ENCODE assay signal across 8 cellular contexts in the genomic region with DNA sequence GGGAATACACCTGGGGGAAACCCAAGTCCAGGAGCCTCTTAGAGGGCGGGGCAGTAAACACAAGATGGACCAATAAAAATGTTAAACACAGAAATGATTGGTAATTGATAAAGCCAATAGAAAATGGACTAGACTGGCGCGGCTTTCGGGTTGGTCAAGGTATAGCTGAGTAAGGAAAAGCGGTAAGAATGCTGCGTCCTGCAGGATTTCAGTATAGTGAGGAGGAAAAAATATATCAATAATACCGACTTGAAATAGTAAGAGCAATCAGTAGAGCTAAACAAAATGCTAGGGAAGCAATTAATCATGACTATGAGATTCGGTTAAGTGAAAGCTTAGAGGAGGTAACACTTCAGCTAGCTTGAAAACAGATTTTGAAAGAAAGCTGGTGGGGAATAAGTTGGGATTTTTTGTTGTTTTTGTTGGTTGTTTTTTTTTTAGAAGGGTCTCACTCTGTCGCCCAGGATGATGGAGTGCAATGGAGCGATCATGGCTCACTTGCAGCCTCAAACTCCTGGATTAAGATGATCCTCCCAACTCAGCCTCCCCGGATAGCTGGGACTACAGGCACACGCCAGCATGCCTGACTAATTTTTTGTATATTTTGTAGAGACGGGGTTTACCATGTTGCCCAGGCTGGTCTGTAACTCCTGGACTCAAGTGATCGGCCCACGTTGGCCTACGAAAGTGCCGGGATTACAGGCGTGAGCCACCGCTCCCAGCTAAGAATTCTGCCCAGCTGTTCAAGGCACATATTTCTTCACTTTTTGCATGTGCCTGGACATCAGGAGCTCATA. TPM values are rescaled to one million over a fixed set of nuclear protein-coding genes. Genes with fewer than 3 reads are reported as not detected.
A peak's percentile ranks its signal among the peaks of the same experiment; 100 is the strongest.
DNase-seq lines count a peak whose midpoint lies in the region; ATAC-seq and TF ChIP-seq lines count a peak whose summit lies in the region.

No MANE protein-coding gene starts in this region.

- H3K4me3 Mint-ChIP-seq in Calu3 (ENCODE audit: low read depth, unreplicated experiment), result no peak overlapping the region

- no peaks in the 10 kb centered on the region for H3K4me1 Mint-ChIP-seq in Calu3 (ENCODE audit: low read depth, unreplicated experiment)

- no peaks in the 10 kb centered on the region for H4K20me1 ChIP-seq in BLaER1

- no peaks in the 10 kb centered on the region for H3K36me3 ChIP-seq in BLaER1
- no peaks in the 10 kb centered on the region for H3K36me3 ChIP-seq in esophagus squamous epithelium
- H3K36me3 ChIP-seq in trophoblast cell (ENCODE audit: control insufficient read depth in 1 of 2, insufficient read depth in 2 of 2, low read length in 2 of 2), result no peaks in the 10 kb centered on the region

- peaks cover 16% of the 10 kb centered on the region for H3K4me1 ChIP-seq in BLaER1
- peaks cover 0 to 54% (median 24%) of the 10 kb centered on the region in 3 donors for H3K4me1 ChIP-seq in esophagus squamous epithelium
- no peaks in the 10 kb centered on the region for H3K4me1 ChIP-seq in trophoblast cell (ENCODE audit: control insufficient read depth in 1 of 2, insufficient read depth in 2 of 2, low read length in 2 of 2)

- no peak for TF ChIP-seq CTCF in NB4 (IDR thresholded peaks at IDR 0.05; ENCODE audit: low read depth, low read length)
- TF ChIP-seq CTCF in esophagus squamous epithelium (IDR thresholded peaks at IDR 0.05), result no peak
- TF ChIP-seq CTCF in Calu3 (IDR thresholded peaks at IDR 0.05; ENCODE audit: unreplicated experiment), result no peak

- WGBS in esophagus squamous epithelium, 2 donors, result 38 to 47% methylated on average over 16 to 17 of the region's 19 CpGs
- no CpG with 5 or more reads among the region's 19 CpGs for WGBS in trophoblast cell (ENCODE audit: extremely low coverage, insufficient coverage, insufficient read length)

- H3K27ac ChIP-seq in BLaER1, result no peak overlapping the region
- peak overlapping the region; percentile 38 to 92 (median 72) for H3K27ac ChIP-seq in esophagus squamous epithelium
- no peak overlapping the region for H3K27ac ChIP-seq in trophoblast cell (ENCODE audit: low read depth, low read length)

- no peak overlapping the region for H2AK5ac ChIP-seq in trophoblast cell (ENCODE audit: low read length)

- H4K12ac ChIP-seq in trophoblast cell (ENCODE audit: low read depth, low read length), result no peak overlapping the region

- no peaks in the 10 kb centered on the region for H3K9me3 ChIP-seq in BLaER1
- no peaks in the 10 kb centered on the region for H3K9me3 ChIP-seq in esophagus squamous epithelium
- no peaks in the 10 kb centered on the region for H3K9me3 ChIP-seq in trophoblast cell (ENCODE audit: insufficient read depth, low read depth, low read length)

- no peak overlapping the region for H3K4ac ChIP-seq in trophoblast cell (ENCODE audit: low read depth, low read length)

- no peak overlapping the region for H2BK12ac ChIP-seq in trophoblast cell (ENCODE audit: low read length)

- H3K18ac ChIP-seq in trophoblast cell (ENCODE audit: low read length), result no peak overlapping the region

- no peak for ATAC-seq in GM21381 (IDR thresholded peaks at IDR 0.05; ENCODE audit: unreplicated experiment)
- ATAC-seq in GM21786 (IDR thresholded peaks at IDR 0.05; ENCODE audit: unreplicated experiment), result no peak

- H3K9me3 Mint-ChIP-seq in Calu3 (ENCODE audit: low read depth, unreplicated experiment), result no peaks in the 10 kb centered on the region

- H3K36me3 Mint-ChIP-seq in Calu3 (ENCODE audit: insufficient read depth, unreplicated experiment), result no peaks in the 10 kb centered on the region

- BruUV-seq in Calu3 (replicated peaks; lab: Mats Ljungman, UMichigan), result no TSS peak

- no peak overlapping the region for H3K23ac ChIP-seq in trophoblast cell (ENCODE audit: low read length)

- no peak overlapping the region for H2BK120ac ChIP-seq in trophoblast cell (ENCODE audit: insufficient read depth, low read length, poor library complexity)

- H4K91ac ChIP-seq in trophoblast cell (ENCODE audit: low read depth, low read length), result no peak overlapping the region

- CTCF ChIA-PET in Calu3 (lab: Charles Lee), result interaction anchor here (0.6 to 1.7 kb wide), 6 partner anchors 9 to 478 kb away, joined by 3 to 11 read pairs (median 7); a partner anchor contains a TSS

- no peak overlapping the region for H3K14ac ChIP-seq in trophoblast cell (ENCODE audit: low read length)

- H3K4me2 ChIP-seq in BLaER1 (peak overlapping the region; percentile 98), trophoblast cell (ENCODE audit: low read length) (peak overlapping the region; percentile 44)

- peaks cover 28% of the 10 kb centered on the region for H3K27me3 ChIP-seq in BLaER1
- no peaks in the 10 kb centered on the region for H3K27me3 ChIP-seq in esophagus squamous epithelium
- H3K27me3 ChIP-seq in trophoblast cell (ENCODE audit: insufficient read depth, low read length), result no peaks in the 10 kb centered on the region

- peaks cover 4% of the 10 kb centered on the region for H3K79me1 ChIP-seq in trophoblast cell (ENCODE audit: low read length)

- TF ChIP-seq POLR2A in NB4 (IDR thresholded peaks at IDR 0.05; ENCODE audit: extremely low read depth, insufficient read length), result no peak
- TF ChIP-seq POLR2A in esophagus squamous epithelium (IDR thresholded peaks at IDR 0.05), result no peak

- peak overlapping the region; percentile 32; the same call in 1 of the 2 replicates for H3K9ac ChIP-seq in BLaER1
- H3K9ac ChIP-seq in trophoblast cell (ENCODE audit: low read length), result no peak overlapping the region

- no peak overlapping the region for H3K27ac Mint-ChIP-seq in Calu3 (ENCODE audit: unreplicated experiment)

- H3K4me3 ChIP-seq in BLaER1, result peak overlapping the region; percentile 83
- H3K4me3 ChIP-seq in NB4 (ENCODE audit: low read depth, low read length), result peak overlapping the region; percentile 70
- H3K4me3 ChIP-seq in esophagus squamous epithelium, result peak overlapping the region; percentile 72 to 95 (median 85)
- no peak overlapping the region for H3K4me3 ChIP-seq in trophoblast cell (ENCODE audit: low read depth, low read length)

- H3K79me2 ChIP-seq in trophoblast cell (ENCODE audit: control insufficient read depth, insufficient read depth, low read length, poor library complexity), result peaks cover 4% of the 10 kb centered on the region

- H2BK5ac ChIP-seq in trophoblast cell (ENCODE audit: low read depth, low read length, poor library complexity), result no peak overlapping the region

- intact Hi-C loops in esophagus squamous epithelium (cut with DNase I) (loop anchor here (2.0 to 5.0 kb wide), 2 partner anchors 133 to 479 kb away; a partner anchor contains a TSS), Calu3 (cut with micrococcal nuclease; ENCODE audit: unreplicated experiment) (loop anchor here (5.0 kb wide), 1 partner anchor 479 kb away; a partner anchor contains a TSS)

- DNase-seq in NB4 (ENCODE audit: low read depth) (no peak), esophagus squamous epithelium (lab: John Stamatoyannopoulos, UW) (no peak), trophoblast cell (no peak), iPS-NIHi7 (ENCODE audit: extremely low spot score) (no peak), Calu3 (no peak)

- H2AFZ ChIP-seq in trophoblast cell (ENCODE audit: insufficient read depth, low read length, poor library complexity), result no peak overlapping the region

- H3K27me3 Mint-ChIP-seq in Calu3 (ENCODE audit: unreplicated experiment), result no peaks in the 10 kb centered on the region

- H4K8ac ChIP-seq in trophoblast cell (ENCODE audit: low read depth, low read length), result no peak overlapping the region

RNA-seq across cellular contexts. Expression of a gene that starts 0.7 kb away (rescaled TPM):
- total RNA-seq in esophagus squamous epithelium (1 to 10 TPM; 4.2 to 8.4 (median 5.9) TPM), Calu3 (2022) (1.8 and 2.3 TPM in 2 replicates)
- polyA plus RNA-seq in trophoblast cell (2013), result 5.2 and 5.5 TPM in 2 replicates

RNA-seq across cellular contexts. Expression of a gene that starts 8.2 kb away (rescaled TPM):
- 1 to 10 TPM in 1 of 4 donors, under 1 TPM in 2, not detected in 1; 0.15 to 1.1 (median 0.76) TPM for total RNA-seq in esophagus squamous epithelium
- polyA plus RNA-seq in trophoblast cell (2013), result 3.0 TPM in 2 replicates
- total RNA-seq in Calu3 (2022), result 4.9 and 6.0 TPM in 2 replicates

RNA-seq across cellular contexts. Expression of a gene that starts 8.4 kb away (rescaled TPM):
- total RNA-seq in esophagus squamous epithelium (1 to 10 TPM; 1.1 to 2.1 (median 1.8) TPM), Calu3 (2022) (13.6 and 15.5 TPM in 2 replicates)
- polyA plus RNA-seq in trophoblast cell (2013), result 5.5 and 5.7 TPM in 2 replicates

RNA-seq across cellular contexts. Expression of a gene that starts 30.0 kb away (rescaled TPM):
- total RNA-seq in esophagus squamous epithelium (1,000 to 10,000 TPM in 3 of 4 donors, 100 to 1,000 TPM in 1; 531 to 1,461 (median 1,071) TPM), Calu3 (2022) (686 and 744 TPM in 2 replicates)
- 683 and 706 TPM in 2 replicates for polyA plus RNA-seq in trophoblast cell (2013)

RNA-seq across cellular contexts. Expression of a gene that starts 59.0 kb away (rescaled TPM):
- total RNA-seq in esophagus squamous epithelium, result 100 to 1,000 TPM; 122 to 164 (median 146) TPM
- 105 and 110 TPM in 2 replicates for polyA plus RNA-seq in trophoblast cell (2013)
- 111 and 119 TPM in 2 replicates for total RNA-seq in Calu3 (2022)

Comparison
In these comparisons a context has a peak if more than half of its experiments do, and no peak if none do; other contexts are left out.
1. H3K27ac ChIP-seq: peak in esophagus squamous epithelium (4 of 4); none in BLaER1 (single experiment) and trophoblast cell (single experiment).